ENCODE assay signal across 12 cellular contexts in the genomic region with DNA sequence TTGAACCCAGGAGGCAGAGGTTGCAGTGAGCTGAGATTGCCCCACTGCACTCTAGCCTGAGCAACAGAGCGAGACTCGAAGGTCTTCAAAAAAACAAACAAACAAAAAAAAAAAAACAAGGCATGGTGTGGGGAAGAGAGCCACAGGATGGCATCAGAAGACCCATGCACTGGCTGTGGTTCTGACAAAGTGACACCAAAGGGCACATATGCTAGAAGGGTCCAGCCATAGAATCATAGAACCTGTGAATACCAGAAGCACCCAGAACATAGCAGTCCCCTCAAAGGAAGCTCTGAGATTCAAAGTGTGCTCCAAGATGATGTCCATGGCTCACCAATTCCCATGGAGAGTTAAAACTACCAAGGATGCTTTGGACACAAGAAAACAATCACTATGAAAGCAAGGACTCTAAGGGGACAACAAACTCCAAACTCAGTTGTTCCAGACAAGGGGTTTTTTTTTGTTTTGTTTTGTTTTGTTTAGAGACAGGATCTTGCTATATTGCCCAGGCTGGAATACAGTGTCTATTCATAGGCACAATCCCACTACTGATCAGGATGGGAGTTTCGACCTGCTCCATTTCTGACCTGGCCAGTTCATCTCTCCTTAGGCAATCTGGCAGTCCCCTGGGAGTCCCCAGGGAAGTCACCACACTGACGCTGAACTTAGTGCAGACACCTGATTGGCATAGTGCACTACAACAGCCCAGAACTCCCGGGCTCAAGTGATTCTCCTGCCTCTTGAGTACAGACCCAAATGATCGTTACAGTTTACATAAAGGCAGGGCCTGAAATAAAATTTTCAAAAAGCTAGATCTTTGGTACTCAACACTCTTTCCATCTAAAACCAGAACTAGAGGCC. TPM values are rescaled to one million over a fixed set of nuclear protein-coding genes. Genes with fewer than 3 reads are reported as not detected.
A peak's percentile ranks its signal among the peaks of the same experiment; 100 is the strongest.
DNase-seq lines count a peak whose midpoint lies in the region; ATAC-seq, FAIRE-seq and TF ChIP-seq lines count a peak whose summit lies in the region.
"Had no signal": no experiment of that assay in that cellular context is flagged by ENCODE, and none has a peak within 500 bp of the region (broad histone marks: within the 10 kb centered on the region; RNA-seq: fewer than 3 reads in every experiment).

No MANE protein-coding gene starts in this region.

- H3K9me3 ChIP-seq in HepG2 (ENCODE audit: low read length) (no peaks in the 10 kb centered on the region), right lobe of liver (no peaks in the 10 kb centered on the region), endodermal cell (ENCODE audit: control insufficient read depth, low read length) (no peaks in the 10 kb centered on the region), osteoblast (ENCODE audit: low read depth, low read length) (no peaks in the 10 kb centered on the region), vagina (no peaks in the 10 kb centered on the region), prostate gland (no peaks in the 10 kb centered on the region)
- H3K9me3 ChIP-seq: testis had no signal

- H3K4me3 Mint-ChIP-seq in endodermal cell = no peak overlapping the region
- H3K4me3 Mint-ChIP-seq: T-cell had no signal

- TF ChIP-seq RAD21 in HepG2 (CRISPR knock-in tag; IDR thresholded peaks at IDR 0.05) = no peak

- POLR2A ChIA-PET in HepG2 (lab: Yijun Ruan, JAX) = interaction anchor here (0.8 to 4.3 kb wide), 9 partner anchors 10 to 68 kb away, joined by 3 to 26 read pairs (median 6); a partner anchor contains a TSS

- H3K9me3 Mint-ChIP-seq in endodermal cell = no peaks in the 10 kb centered on the region
- H3K9me3 Mint-ChIP-seq: T-cell had no signal

- no peaks in the 10 kb centered on the region for H3K36me3 Mint-ChIP-seq in endodermal cell (ENCODE audit: low read depth)

- no peak for TF ChIP-seq POLR2A in HepG2 (IDR thresholded peaks at IDR 0.05; ENCODE audit: insufficient read depth in 1 of 2, low read depth in 2 of 2, low read length in 2 of 2)
- no peak for TF ChIP-seq POLR2A in right lobe of liver (IDR thresholded peaks at IDR 0.05)
- no peak for TF ChIP-seq POLR2A in vagina (IDR thresholded peaks at IDR 0.05)
- no peak for TF ChIP-seq POLR2A in prostate gland (IDR thresholded peaks at IDR 0.05)

- no peaks in the 10 kb centered on the region for H3K27me3 ChIP-seq in HepG2 (ENCODE audit: control insufficient read depth in 1 of 2, insufficient read depth in 2 of 2, low read length in 2 of 2)
- H3K27me3 ChIP-seq in right lobe of liver = no peaks in the 10 kb centered on the region
- no peaks in the 10 kb centered on the region for H3K27me3 ChIP-seq in endodermal cell (ENCODE audit: control insufficient read depth, insufficient read depth, low read length, poor library complexity, severe bottlenecking)
- no peaks in the 10 kb centered on the region for H3K27me3 ChIP-seq in osteoblast (ENCODE audit: insufficient read depth, low read length)
- no peaks in the 10 kb centered on the region for H3K27me3 ChIP-seq in vagina
- no peaks in the 10 kb centered on the region for H3K27me3 ChIP-seq in prostate gland (replicated peaks; ENCODE audit: insufficient read depth)
- H3K27me3 ChIP-seq: testis had no signal

- peak overlapping the region in 1 of 3 experiments; percentile 58; a peak in 2 of 6 replicates for H3K4me3 ChIP-seq in HepG2 (replicated peaks in 1 of 3; ENCODE audit: insufficient read depth in 1 of 3, low read depth in 2 of 3, low read length in 3 of 3)
- no peak overlapping the region for H3K4me3 ChIP-seq in right lobe of liver
- no peak overlapping the region for H3K4me3 ChIP-seq in endodermal cell (ENCODE audit: low read length)
- H3K4me3 ChIP-seq in osteoblast (ENCODE audit: insufficient read depth, low read length) = no peak overlapping the region
- no peak overlapping the region for H3K4me3 ChIP-seq in vagina
- H3K4me3 ChIP-seq in prostate gland = no peak overlapping the region
- H3K4me3 ChIP-seq: testis had no signal

- H3K27me3 Mint-ChIP-seq in endodermal cell (ENCODE audit: insufficient read depth) = no peaks in the 10 kb centered on the region
- H3K27me3 Mint-ChIP-seq: T-cell had no signal

- no peak for ATAC-seq in HepG2
- no peak for ATAC-seq in right lobe of liver
- ATAC-seq: T-cell had no signal

- peaks cover 79% of the 10 kb centered on the region for H3K79me2 ChIP-seq in HepG2 (ENCODE audit: insufficient read depth, low read length)
- peaks cover 21% of the 10 kb centered on the region for H3K79me2 ChIP-seq in osteoblast (ENCODE audit: insufficient read depth, low read length)

- intact Hi-C loops in HepG2 (cut with micrococcal nuclease; ENCODE audit: unreplicated experiment) (loop anchor here (5.0 kb wide), 1 partner anchor 327 kb away; a partner anchor contains a TSS), right lobe of liver (cut with DNase I) (no loop called here), vagina (cut with DNase I) (no loop called here), prostate gland (cut with DNase I) (loop anchor here (5.0 kb wide), 1 partner anchor 58 kb away; a partner anchor contains a TSS)

- H3K27ac ChIP-seq in HepG2 (ENCODE audit: extremely low read length, insufficient read depth, low read length) = peak overlapping the region; percentile 97
- H3K27ac ChIP-seq in right lobe of liver = peak overlapping the region in 1 of 3 donors; percentile 59
- peak overlapping the region; percentile 66 for H3K27ac ChIP-seq in endodermal cell (ENCODE audit: low read depth, low read length)
- peak overlapping the region; percentile 47 for H3K27ac ChIP-seq in osteoblast (ENCODE audit: low read depth, low read length)
- H3K27ac ChIP-seq in vagina = peak overlapping the region; percentile 49
- peak overlapping the region in 1 of 2 donors; percentile 48 for H3K27ac ChIP-seq in prostate gland
- H3K27ac ChIP-seq: testis had no signal

- BruUV-seq in HepG2 (replicated peaks; lab: Mats Ljungman, UMichigan) = no TSS peak

- no peak for TF ChIP-seq EP300 in HepG2 (IDR thresholded peaks at IDR 0.05; ENCODE audit: low read depth in 2 of 2, low read length in 2 of 2)
- no peak for TF ChIP-seq EP300 in HepG2 (CRISPR knock-in tag; IDR thresholded peaks at IDR 0.05; ENCODE audit: borderline replicate concordance)

- peaks cover 20% of the 10 kb centered on the region for H3K4me1 Mint-ChIP-seq in endodermal cell

- H3K9ac ChIP-seq in HepG2 (ENCODE audit: insufficient read depth, low read depth, low read length) (peak overlapping the region; percentile 84), endodermal cell (ENCODE audit: extremely low read depth, low read length, poor library complexity, severe bottlenecking) (no peak overlapping the region)

- CTCF ChIA-PET in HepG2 (lab: Yijun Ruan, JAX; ENCODE audit: low intra/inter-chr PET ratio, low total read pairs) = no interaction called here

- no peak for FAIRE-seq in HepG2 (lab: Jason Lieb, UNC)

- H3K36me3 ChIP-seq in HepG2 (replicated peaks in 1 of 2; ENCODE audit: control insufficient read depth in 1 of 2, insufficient read depth in 2 of 2, low read length in 2 of 2) (peaks cover 0 to 1% of the 10 kb centered on the region in 2 experiments; a peak in 2 of 5 replicates), right lobe of liver (no peaks in the 10 kb centered on the region), endodermal cell (ENCODE audit: control insufficient read depth, insufficient read depth, low read length) (no peaks in the 10 kb centered on the region), osteoblast (ENCODE audit: insufficient read depth, low read length) (no peaks in the 10 kb centered on the region), vagina (peaks cover 0 to 4% of the 10 kb centered on the region in 2 donors), prostate gland (no peaks in the 10 kb centered on the region)

- H2AFZ ChIP-seq in HepG2 (ENCODE audit: low read length) = no peak overlapping the region
- H2AFZ ChIP-seq in osteoblast (ENCODE audit: low read length) = peak overlapping the region; percentile 18

- in situ Hi-C loops in HepG2 (cut with HindIII; ENCODE audit: extremely low pct_ligation_motif_present, low pct_unique_long_range_greater_than_20kb) = no loop called here

- no peaks in the 10 kb centered on the region for H4K20me1 ChIP-seq in HepG2 (ENCODE audit: insufficient read depth, low read length)
- peaks cover 13% of the 10 kb centered on the region for H4K20me1 ChIP-seq in osteoblast (ENCODE audit: insufficient read depth, low read length)

- H3K4me1 ChIP-seq in HepG2 (ENCODE audit: insufficient read depth, low read length) = peaks cover 100% of the 10 kb centered on the region
- peaks cover 0 to 42% (median 22%) of the 10 kb centered on the region in 4 donors for H3K4me1 ChIP-seq in right lobe of liver
- no peaks in the 10 kb centered on the region for H3K4me1 ChIP-seq in endodermal cell (ENCODE audit: control insufficient read depth, insufficient read depth, low read length)
- H3K4me1 ChIP-seq in osteoblast (ENCODE audit: insufficient read depth, low read length) = peaks cover 14% of the 10 kb centered on the region
- H3K4me1 ChIP-seq in vagina = peaks cover 75% of the 10 kb centered on the region
- peaks cover 4% of the 10 kb centered on the region for H3K4me1 ChIP-seq in prostate gland (replicated peaks)

- peak overlapping the region; percentile 92 for H3K4me2 ChIP-seq in HepG2 (ENCODE audit: low read depth, low read length)
- peak overlapping the region; percentile 37 for H3K4me2 ChIP-seq in osteoblast (ENCODE audit: insufficient read depth, low read length)

- WGBS in HepG2 (ENCODE audit: low lambda C conversion rate) = 73% methylated on average over 5 of the region's 6 CpGs
- 95% methylated on average over 3 of the region's 6 CpGs for WGBS in right lobe of liver (ENCODE audit: insufficient coverage, low coverage, low lambda C conversion rate, missing lambda C conversion rate)
- 73 to 81% methylated on average over 4 to 6 of the region's 6 CpGs for WGBS in endodermal cell (ENCODE audit: insufficient coverage in 1 of 2, insufficient read length in 1 of 2), 2 experiments
- 71% methylated on average over 6 of the region's 6 CpGs for WGBS in prostate gland

- H3K27ac Mint-ChIP-seq in endodermal cell = no peak overlapping the region

- TF ChIP-seq CTCF in HepG2 (CRISPR knock-in tag; IDR thresholded peaks at IDR 0.05) = no peak
- no peak for TF ChIP-seq CTCF in right lobe of liver (IDR thresholded peaks at IDR 0.05)
- no peak for TF ChIP-seq CTCF in endodermal cell (conservative IDR thresholded peaks at IDR 0.05)
- TF ChIP-seq CTCF in osteoblast (IDR thresholded peaks at IDR 0.05; ENCODE audit: extremely low read depth, low read depth, low read length) = no peak
- TF ChIP-seq CTCF in vagina (IDR thresholded peaks at IDR 0.05) = no peak
- TF ChIP-seq CTCF in prostate gland (IDR thresholded peaks at IDR 0.05) = no peak

- DNase-seq in HepG2 (ENCODE audit: low spot score) (no peak), right lobe of liver (no peak), endodermal cell (no peak), osteoblast (ENCODE audit: insufficient read length, low spot score, missing footprints) (no peak), vagina (ENCODE audit: extremely low spot score in 2 of 2) (no peak), hippocampal formation (lab: John Stamatoyannopoulos, UW) (no peak), prostate gland (ENCODE audit: low spot score) (no peak)
- DNase-seq in stimulated activated CD4-positive, alpha-beta T cell treated with anti-CD3 and anti-CD28 coated beads, Interleukin-4, amount 100 ng/mL, for 1 hour = no peak
- DNase-seq: activated CD4-positive, CD25-positive, alpha-beta regulatory T cell; MM.1S; T-cell; testis had no signal

RNA-seq across cellular contexts. Expression of a gene that starts 56.4 kb away (rescaled TPM):
- 44.8 and 76.5 TPM in 2 replicates for total RNA-seq in HepG2 (2016; rRNA removed; fragmentation: Illumina TruSeq; extraction: Trizol)
- total RNA-seq in HepG2 (2016; cell fraction: cytosol; rRNA removed; fragmentation: Illumina TruSeq; extraction: Trizol; ENCODE audit: low read depth) = 8.1 TPM in 2 replicates
- 37.2 and 78.5 TPM in 2 replicates for total RNA-seq in HepG2 (2016; cell fraction: insoluble cytoplasmic fraction; rRNA removed; fragmentation: Illumina TruSeq; extraction: Trizol)
- total RNA-seq in HepG2 (2016; cell fraction: membrane; rRNA removed; fragmentation: Illumina TruSeq; extraction: Trizol) = 23.2 and 23.6 TPM in 2 replicates
- total RNA-seq in HepG2 (2016; cell fraction: nucleus; rRNA removed; fragmentation: Illumina TruSeq; extraction: Trizol) = 92.0 and 99.3 TPM in 2 replicates
- polyA plus RNA-seq in HepG2 (2011; rRNA removed) = 146 and 195 TPM in 2 replicates
- polyA plus RNA-seq in HepG2 (2011; cell fraction: cytosol; rRNA removed) = 160 and 165 TPM in 2 replicates
- 88.3 and 110 TPM in 2 replicates for polyA plus RNA-seq in HepG2 (2011; cell fraction: nucleus; rRNA removed)
- polyA plus RNA-seq in HepG2 (2012) = 94.7 and 114 TPM in 2 replicates
- polyA plus RNA-seq in HepG2 (2016; cell fraction: cytosol; fragmentation: Illumina TruSeq; extraction: Trizol; ENCODE audit: low read depth) = 1.5 and 1.6 TPM in 2 replicates
- 26.7 and 28.7 TPM in 2 replicates for polyA plus RNA-seq in HepG2 (2016; cell fraction: insoluble cytoplasmic fraction; fragmentation: Illumina TruSeq; extraction: Trizol; ENCODE audit: low read depth)
- polyA plus RNA-seq in HepG2 (2016; cell fraction: membrane; fragmentation: Illumina TruSeq; extraction: Trizol; ENCODE audit: low read depth) = 5.7 and 6.6 TPM in 2 replicates
- 66.6 and 67.2 TPM in 2 replicates for polyA plus RNA-seq in HepG2 (2016; cell fraction: nucleus; fragmentation: Illumina TruSeq; extraction: Trizol; ENCODE audit: insufficient read depth, low read depth)
- polyA minus RNA-seq in HepG2 (2011; rRNA and poly(A)+ RNA removed; ENCODE audit: low replicate concordance) = 82.3 and 729 TPM in 2 replicates
- 295 and 307 TPM in 2 replicates for polyA minus RNA-seq in HepG2 (2011; cell fraction: cytosol; rRNA and poly(A)+ RNA removed)
- polyA minus RNA-seq in HepG2 (2011; cell fraction: nucleus; rRNA and poly(A)+ RNA removed) = 324 and 354 TPM in 2 replicates
- total RNA-seq in right lobe of liver = 10 to 100 TPM in 5 of 6 experiments, 1 to 10 TPM in 1; 9.0 to 32.3 (median 18.1) TPM
- total RNA-seq in endodermal cell = 1 to 10 TPM; 8.1 to 8.5 TPM
- 6.0 TPM for polyA plus RNA-seq in endodermal cell (2013, experiment 1 of 2)
- polyA plus RNA-seq in endodermal cell (2013, experiment 2 of 2) = 6.9 TPM
- total RNA-seq in osteoblast = 32.2 and 41.5 TPM in 2 replicates
- total RNA-seq in vagina = 221 TPM
- 10 to 100 TPM; 26.4 to 51.7 TPM for total RNA-seq in prostate gland

Comparison
In these comparisons a context has a peak if more than half of its experiments do, and no peak if none do; other contexts are left out.
1. intact Hi-C loops: an anchor here in HepG2 (5.0 kb wide) and prostate gland (5.0 kb wide); none called in right lobe of liver and vagina.